ENCODE assay signal across 21 cellular contexts in genomic region chr1:215890438-215890837, GRCh38.
DNase-seq lines count a peak whose midpoint lies in the region; ATAC-seq and TF ChIP-seq lines count a peak whose summit lies in the region.
"Had no signal": no experiment of that assay in that cellular context is flagged by ENCODE, and none has a peak within 500 bp of the region (broad histone marks: within the 10 kb centered on the region; RNA-seq: fewer than 3 reads in every experiment).

No MANE protein-coding gene starts in this region.

- no peak overlapping the region for H3K56ac ChIP-seq in mesendoderm (ENCODE audit: low read length)

- no peak overlapping the region for H3K4me2 ChIP-seq in mesenchymal stem cell (ENCODE audit: low read length, poor library complexity, severe bottlenecking)
- H3K4me2 ChIP-seq in mesendoderm (ENCODE audit: low read length): no peak overlapping the region

- no peak overlapping the region for H3K23ac ChIP-seq in mesenchymal stem cell (ENCODE audit: low read length in 2 of 2)
- no peak overlapping the region for H3K23ac ChIP-seq in mesendoderm (ENCODE audit: low read length)

- H2BK15ac ChIP-seq in mesenchymal stem cell (ENCODE audit: low read depth, poor library complexity, severe bottlenecking) (no peak overlapping the region), mesendoderm (replicated peaks; ENCODE audit: low read depth) (no peak overlapping the region)

- no peaks in the 10 kb centered on the region for H3K79me1 ChIP-seq in mesenchymal stem cell (replicated peaks; ENCODE audit: low read length, poor library complexity, severe bottlenecking)
- no peaks in the 10 kb centered on the region for H3K79me1 ChIP-seq in mesendoderm (ENCODE audit: low read length)

- H2BK120ac ChIP-seq in mesenchymal stem cell (ENCODE audit: low read depth, low read length): no peak overlapping the region
- no peak overlapping the region for H2BK120ac ChIP-seq in mesendoderm (ENCODE audit: low read depth, low read length)

- H2BK12ac ChIP-seq in mesenchymal stem cell (ENCODE audit: low read length in 2 of 2): no peak overlapping the region

- H3K9me3 ChIP-seq in mesenchymal stem cell (ENCODE audit: control insufficient read depth, low read length): no peaks in the 10 kb centered on the region
- H3K9me3 ChIP-seq in ascending aorta: no peaks in the 10 kb centered on the region
- H3K9me3 ChIP-seq: suprapubic skin had no signal

- intact Hi-C loops in ascending aorta (cut with DNase I): no loop called here

- 100% methylated on average over 1 of the region's 3 CpGs for WGBS in mesenchymal stem cell
- WGBS in mesendoderm (ENCODE audit: extremely low coverage, insufficient coverage, low lambda C conversion rate): no CpG with 5 or more reads among the region's 3 CpGs

- H3K4me3 ChIP-seq in mesenchymal stem cell (ENCODE audit: insufficient read depth in 1 of 2, low read depth in 1 of 2, low read length in 2 of 2) (peak overlapping the region in 1 of 2 experiments; percentile 64), ascending aorta (no peak overlapping the region), mesendoderm (ENCODE audit: low read length) (no peak overlapping the region)
- H3K4me3 ChIP-seq: suprapubic skin had no signal

- H3K36me3 ChIP-seq in mesenchymal stem cell (ENCODE audit: control insufficient read depth in 1 of 2, insufficient read depth in 2 of 2, low read depth in 1 of 2, low read length in 2 of 2) (no peaks in the 10 kb centered on the region), ascending aorta (no peaks in the 10 kb centered on the region), mesendoderm (ENCODE audit: control insufficient read depth, insufficient read depth, low read length) (no peaks in the 10 kb centered on the region)
- H3K36me3 ChIP-seq: brain microvascular endothelial cell, suprapubic skin had no signal

- H3K27me3 ChIP-seq in mesenchymal stem cell (ENCODE audit: control insufficient read depth in 1 of 2, insufficient read depth in 1 of 2, low read length in 2 of 2) (no peaks in the 10 kb centered on the region), ascending aorta (no peaks in the 10 kb centered on the region), mesendoderm (ENCODE audit: insufficient read depth, low read length, poor library complexity) (no peaks in the 10 kb centered on the region)
- H3K27me3 ChIP-seq: brain microvascular endothelial cell, suprapubic skin had no signal

- no peaks in the 10 kb centered on the region for H3K4me1 ChIP-seq in mesenchymal stem cell (ENCODE audit: control insufficient read depth, insufficient read depth, low read depth, low read length)
- no peaks in the 10 kb centered on the region for H3K4me1 ChIP-seq in ascending aorta
- no peaks in the 10 kb centered on the region for H3K4me1 ChIP-seq in mesendoderm (ENCODE audit: control insufficient read depth, low read depth, low read length)
- H3K4me1 ChIP-seq: suprapubic skin had no signal

- H2AK5ac ChIP-seq in mesenchymal stem cell (ENCODE audit: low read length, severe bottlenecking): no peak overlapping the region
- H2AK5ac ChIP-seq in mesendoderm (ENCODE audit: low read length): no peak overlapping the region

- H4K8ac ChIP-seq in mesenchymal stem cell (ENCODE audit: low read length) (no peak overlapping the region), mesendoderm (ENCODE audit: low read depth, low read length) (no peak overlapping the region)

- peak; percentile 73 for ATAC-seq in GM18870 (IDR thresholded peaks at IDR 0.05; ENCODE audit: unreplicated experiment)
- ATAC-seq in HG02571 (IDR thresholded peaks at IDR 0.05; ENCODE audit: unreplicated experiment): peak; percentile 64
- peak; percentile 77 for ATAC-seq in HG03280 (IDR thresholded peaks at IDR 0.05; ENCODE audit: unreplicated experiment)
- ATAC-seq in GM21528 (IDR thresholded peaks at IDR 0.05; ENCODE audit: low FRiP score, unreplicated experiment): no peak
- ATAC-seq: activated CD8-positive, alpha-beta memory T cell treated with anti-CD3 and anti-CD28 coated beads, Interleukin-2, amount 10 ng/mL, durations not matched to agents 7 days and 5 days; naive thymus-derived CD8-positive, alpha-beta T cell; PC-3 had no signal

- no peak overlapping the region for H3K27ac ChIP-seq in mesenchymal stem cell (ENCODE audit: low read length, poor library complexity, severe bottlenecking)
- no peak overlapping the region for H3K27ac ChIP-seq in ascending aorta
- no peak overlapping the region for H3K27ac ChIP-seq in mesendoderm (ENCODE audit: low read depth, low read length)
- H3K27ac ChIP-seq: brain microvascular endothelial cell, suprapubic skin had no signal

- H3K14ac ChIP-seq in mesenchymal stem cell (ENCODE audit: low read length in 2 of 2): no peak overlapping the region

- H4K91ac ChIP-seq in mesenchymal stem cell (ENCODE audit: low read length): no peak overlapping the region

- H3K18ac ChIP-seq in mesenchymal stem cell (ENCODE audit: low read depth in 1 of 2, low read length in 2 of 2) (no peak overlapping the region), mesendoderm (ENCODE audit: low read length) (no peak overlapping the region)

- H4K5ac ChIP-seq in mesendoderm (ENCODE audit: low read length): no peak overlapping the region

- no peak overlapping the region for H3K4ac ChIP-seq in mesenchymal stem cell (ENCODE audit: low read depth in 1 of 2, low read length in 2 of 2)
- no peak overlapping the region for H3K4ac ChIP-seq in mesendoderm (ENCODE audit: low read depth, low read length)

- TF ChIP-seq CTCF in ascending aorta (IDR thresholded peaks at IDR 0.05): no peak

- DNase-seq in mesenchymal stem cell (no peak), ascending aorta (ENCODE audit: low spot score in 2 of 2) (no peak), mesendoderm (no peak)
- DNase-seq: activated B cell treated with CpG ODN at 0.5 μM for 24 hours; activated CD8-positive, alpha-beta memory T cell treated with anti-CD3 and anti-CD28 coated beads, Interleukin-2, amount 10 ng/mL, durations not matched to agents 7 days and 5 days; activated naive CD4-positive, alpha-beta T cell treated with anti-CD3 and anti-CD28 coated beads, Interleukin-2, amount 10 ng/mL, durations not matched to agents 7 days and 5 days; AML-193; brain microvascular endothelial cell; DMS 273 treated with DMSO at 0.1 percent for 48 hours; effector CD4-positive, alpha-beta T cell; HCEC 1CT; Karpas-422; naive thymus-derived CD8-positive, alpha-beta T cell; NCI-H510A; PC-3; stimulated activated CD4-positive, alpha-beta T cell treated with anti-CD3 and anti-CD28 coated beads, Interleukin-15, amount 100 ng/mL, for 24 hours had no signal

- H2BK5ac ChIP-seq in mesenchymal stem cell (ENCODE audit: low read depth, low read length, poor library complexity, severe bottlenecking) (no peak overlapping the region), mesendoderm (ENCODE audit: low read length) (no peak overlapping the region)

- peak overlapping the region; percentile 23 for H3K9ac ChIP-seq in mesenchymal stem cell (ENCODE audit: low read length)
- H3K9ac ChIP-seq in mesendoderm (ENCODE audit: low read length): no peak overlapping the region

- H3K79me2 ChIP-seq in mesendoderm (ENCODE audit: control insufficient read depth, insufficient read depth, low read length): no peaks in the 10 kb centered on the region

- no peak overlapping the region for H2AFZ ChIP-seq in mesenchymal stem cell (ENCODE audit: low read depth, low read length)
